In the genomic region with DNA sequence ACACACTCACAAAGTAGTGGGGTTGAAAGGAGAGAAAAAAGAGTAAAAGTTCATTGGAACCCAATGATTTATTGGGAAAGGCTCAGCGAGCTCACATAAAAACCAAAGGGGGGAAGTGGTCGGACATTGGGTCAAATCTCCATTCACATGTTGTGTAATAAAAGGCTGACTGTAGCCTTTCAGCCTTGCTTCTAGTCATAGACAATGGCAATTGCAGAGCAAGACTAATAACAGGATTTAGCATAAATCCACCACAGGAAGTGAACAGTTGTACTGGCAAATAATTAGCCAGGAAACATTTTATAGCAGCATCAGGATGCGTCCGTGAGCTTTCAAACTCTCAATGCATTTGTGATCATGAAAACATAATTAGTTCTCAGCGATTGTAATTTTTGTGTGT, we compare ENCODE assay signal across 8 cellular contexts.
A peak's percentile ranks its signal among the peaks of the same experiment; 100 is the strongest.
DNase-seq lines count a peak whose midpoint lies in the region; ATAC-seq, FAIRE-seq and TF ChIP-seq lines count a peak whose summit lies in the region.

No MANE protein-coding gene starts in this region.

- intact Hi-C loops in natural killer cell (cut with micrococcal nuclease) = no loop called here

- H3K36me3 ChIP-seq in H1 (ENCODE audit: control insufficient read depth in 2 of 4, insufficient read depth in 4 of 4, low read length in 3 of 4) (no peaks in the 10 kb centered on the region), brain microvascular endothelial cell (replicated peaks) (no peaks in the 10 kb centered on the region)

- no peak overlapping the region for H3K4ac ChIP-seq in H1 (replicated peaks; ENCODE audit: insufficient read length, low read depth, low read length)

- ATAC-seq in natural killer cell treated with Interleukin-12 subunit alpha and Interleukin-12 subunit beta and Interleukin-15 and Interleukin-18, amount 100 ng/mL, for 72 hours = peak; percentile 38 to 55
- ATAC-seq in natural killer cell = no peak

- H3K18ac ChIP-seq in H1 (ENCODE audit: extremely low read depth, low read length) = no peak overlapping the region

- peaks cover 9 to 11% of the 10 kb centered on the region in 2 donors for H3K27me3 Mint-ChIP-seq in natural killer cell treated with Interleukin-12 subunit alpha and Interleukin-12 subunit beta and Interleukin-15 and Interleukin-18, amount 100 ng/mL, for 72 hours
- peaks cover 3 to 5% of the 10 kb centered on the region in 2 donors for H3K27me3 Mint-ChIP-seq in natural killer cell (ENCODE audit: low read depth in 2 of 2)

- H3K4me1 ChIP-seq in H1 (replicated peaks in 1 of 4; ENCODE audit: control insufficient read depth in 3 of 4, insufficient read depth in 4 of 4, low read length in 3 of 4) = no peaks in the 10 kb centered on the region

- H3K27me3 ChIP-seq in H1 (replicated peaks in 1 of 4; ENCODE audit: control insufficient read depth in 3 of 4, extremely low read depth in 1 of 4, insufficient read depth in 3 of 4, low read length in 3 of 4) (no peaks in the 10 kb centered on the region), brain microvascular endothelial cell (replicated peaks) (no peaks in the 10 kb centered on the region)

- H4K8ac ChIP-seq in H1 (ENCODE audit: extremely low read depth, insufficient read depth, low read length) = no peak overlapping the region

- no peak overlapping the region for H4K91ac ChIP-seq in H1 (replicated peaks; ENCODE audit: insufficient read length, low read length)

- TF ChIP-seq RAD21 in H1 (IDR thresholded peaks at IDR 0.05 in 1 of 2, conservative IDR thresholded peaks at IDR 0.05 in 1 of 2; ENCODE audit: low read depth in 2 of 2, low read length in 2 of 2) = no peak

- no peaks in the 10 kb centered on the region for H3K9me3 ChIP-seq in H1 (ENCODE audit: insufficient read depth in 2 of 2, low read depth in 1 of 2, low read length in 1 of 2)

- H2BK5ac ChIP-seq in H1 (ENCODE audit: low read depth, low read length) = no peak overlapping the region

- no peak overlapping the region for H2BK12ac ChIP-seq in H1 (ENCODE audit: low read depth, low read length)

- H2AK5ac ChIP-seq in H1 (ENCODE audit: low read depth, low read length) = no peak overlapping the region

- no peak for TF ChIP-seq EP300 in H1 (IDR thresholded peaks at IDR 0.05; ENCODE audit: borderline replicate concordance in 1 of 2, low read depth in 2 of 2, low read length in 2 of 2)

- no peak for DNase-seq in natural killer cell treated with Interleukin-12 subunit alpha and Interleukin-12 subunit beta and Interleukin-15 and Interleukin-18, amount 100 ng/mL, for 72 hours (ENCODE audit: low spot score)
- no peak for DNase-seq in natural killer cell
- peak; percentile 14 for DNase-seq in HuH-7 (ENCODE audit: low spot score)
- DNase-seq in H1 (ENCODE audit: low read depth in 1 of 2, low spot score in 2 of 2) = no peak
- DNase-seq in COLO668 (lab: John Stamatoyannopoulos, UW; ENCODE audit: unreplicated experiment) = no peak
- DNase-seq in activated CD4-positive, alpha-beta T cell treated with anti-CD3 and anti-CD28 coated beads, Interleukin-2, amount 50 U/mL, for 4 hours = no peak
- no peak for DNase-seq in brain microvascular endothelial cell
- no peak for DNase-seq in nucleus accumbens (lab: John Stamatoyannopoulos, UW)

- H3K79me2 ChIP-seq in H1 (ENCODE audit: control insufficient read depth in 1 of 2, insufficient read depth in 2 of 2, low read length in 2 of 2) = no peaks in the 10 kb centered on the region

- no peak overlapping the region for H2BK120ac ChIP-seq in H1 (replicated peaks; ENCODE audit: low read depth, low read length)

- no peak overlapping the region for H3K4me3 ChIP-seq in H1 (ENCODE audit: extremely low read depth in 1 of 4, insufficient read depth in 2 of 4, low read depth in 3 of 4, low read length in 4 of 4)
- no peak overlapping the region for H3K4me3 ChIP-seq in brain microvascular endothelial cell (ENCODE audit: low read depth, low read length)

- H3K4me3 Mint-ChIP-seq in natural killer cell treated with Interleukin-12 subunit alpha and Interleukin-12 subunit beta and Interleukin-15 and Interleukin-18, amount 100 ng/mL, for 72 hours = no peak overlapping the region
- no peak overlapping the region for H3K4me3 Mint-ChIP-seq in natural killer cell

- no peak overlapping the region for H3K14ac ChIP-seq in H1 (ENCODE audit: insufficient read length)

- H3K4me2 ChIP-seq in H1 (ENCODE audit: insufficient read depth in 1 of 2, low read depth in 2 of 2, low read length in 2 of 2) = no peak overlapping the region

- no peak overlapping the region for H3K27ac Mint-ChIP-seq in natural killer cell treated with Interleukin-12 subunit alpha and Interleukin-12 subunit beta and Interleukin-15 and Interleukin-18, amount 100 ng/mL, for 72 hours
- no peak overlapping the region for H3K27ac Mint-ChIP-seq in natural killer cell

- no peak overlapping the region for H3K9ac ChIP-seq in H1 (replicated peaks in 1 of 4; ENCODE audit: extremely low read depth in 1 of 4, low read depth in 3 of 4, low read length in 3 of 4)

- POLR2A ChIA-PET in H1 (lab: Charles Lee; ENCODE audit: partially characterized antibody) = no interaction called here

- no peaks in the 10 kb centered on the region for H3K36me3 Mint-ChIP-seq in natural killer cell treated with Interleukin-12 subunit alpha and Interleukin-12 subunit beta and Interleukin-15 and Interleukin-18, amount 100 ng/mL, for 72 hours
- no peaks in the 10 kb centered on the region for H3K36me3 Mint-ChIP-seq in natural killer cell

- no peak overlapping the region for H2BK20ac ChIP-seq in H1 (ENCODE audit: low read length)

- H3K56ac ChIP-seq in H1 (replicated peaks; ENCODE audit: insufficient read length, low read depth, low read length) = no peak overlapping the region

- in situ Hi-C loops in brain microvascular endothelial cell (cut with HindIII; ENCODE audit: low pct_ligation_motif_present, low sequenced_read_pairs) = no loop called here

- H3K23me2 ChIP-seq in H1 (ENCODE audit: low read depth, low read length) = no peaks in the 10 kb centered on the region

- no peaks in the 10 kb centered on the region for H3K79me1 ChIP-seq in H1 (ENCODE audit: low read depth, low read length)

- no peaks in the 10 kb centered on the region for H4K20me1 ChIP-seq in H1 (replicated peaks in 1 of 2; ENCODE audit: control insufficient read depth in 1 of 2, insufficient read depth in 2 of 2, low read length in 2 of 2)

- no peaks in the 10 kb centered on the region for H3K9me3 Mint-ChIP-seq in natural killer cell treated with Interleukin-12 subunit alpha and Interleukin-12 subunit beta and Interleukin-15 and Interleukin-18, amount 100 ng/mL, for 72 hours
- no peaks in the 10 kb centered on the region for H3K9me3 Mint-ChIP-seq in natural killer cell

- H3K23ac ChIP-seq in H1 (ENCODE audit: insufficient read length) = no peak overlapping the region

- H3K27ac ChIP-seq in H1 (ENCODE audit: low read depth, low read length) = no peak overlapping the region
- H3K27ac ChIP-seq in brain microvascular endothelial cell = no peak overlapping the region

- peak overlapping the region; percentile 8; the same call in 1 of the 2 replicates for H2AFZ ChIP-seq in H1 (ENCODE audit: low read length)

- no peak overlapping the region for H2BK15ac ChIP-seq in H1 (ENCODE audit: low read length)

- H3K4me1 Mint-ChIP-seq in natural killer cell treated with Interleukin-12 subunit alpha and Interleukin-12 subunit beta and Interleukin-15 and Interleukin-18, amount 100 ng/mL, for 72 hours (ENCODE audit: low read depth in 2 of 2) = peaks cover 0 to 9% of the 10 kb centered on the region in 2 donors
- H3K4me1 Mint-ChIP-seq in natural killer cell = no peaks in the 10 kb centered on the region

- TF ChIP-seq POLR2A in H1 (IDR thresholded peaks at IDR 0.05; ENCODE audit: control extremely low read depth in 1 of 2, low read depth in 2 of 2, low read length in 2 of 2) = no peak

- no peak for TF ChIP-seq CTCF in natural killer cell (IDR thresholded peaks at IDR 0.05)
- no peak for TF ChIP-seq CTCF in H1 (IDR thresholded peaks at IDR 0.05; ENCODE audit: control extremely low read depth in 1 of 3, insufficient read depth in 1 of 3, low read depth in 1 of 3, low read length in 3 of 3)
- no peak for TF ChIP-seq CTCF in brain microvascular endothelial cell (IDR thresholded peaks at IDR 0.05; ENCODE audit: low read depth, low read length, missing control alignments)

- no peak for FAIRE-seq in H1 (lab: Jason Lieb, UNC)

- CTCF ChIA-PET in H1 (lab: Charles Lee; ENCODE audit: partially characterized antibody) = interaction anchor here (1.4 to 1.5 kb wide), 2 partner anchors 13 to 16 kb away, joined by 6 to 7 read pairs; no protein-coding TSS in a partner anchor

- H4K5ac ChIP-seq in H1 (ENCODE audit: insufficient read length, low read depth, low read length) = no peak overlapping the region

- 94% methylated on average over 5 of the region's 5 CpGs; no CpG with 5 or more reads in 1 of the 2 experiments for WGBS in H1 (ENCODE audit: extremely low coverage in 1 of 2, insufficient coverage in 1 of 2, insufficient read length in 1 of 2, insufficient replicate concordance in 2 of 2, low coverage in 1 of 2, low lambda C conversion rate in 2 of 2, missing lambda C conversion rate in 1 of 2), 2 experiments

TF ChIP-seq in H1, 55 proteins besides CTCF, POLR2A, EP300 and RAD21:
- no peak for TF ChIP-seq NRF1 (IDR thresholded peaks at IDR 0.05; ENCODE audit: low read depth, low read length)
- TF ChIP-seq RXRA (IDR thresholded peaks at IDR 0.05; ENCODE audit: insufficient read depth, low read depth, low read length) = no peak
- no peak for TF ChIP-seq NANOG (IDR thresholded peaks at IDR 0.05; ENCODE audit: insufficient read depth, low read depth, low read length, poor library complexity, severe bottlenecking)

Comparison
In these comparisons a context has a peak if more than half of its experiments do, and no peak if none do; other contexts are left out.
1. ATAC-seq: peak in natural killer cell treated with Interleukin-12 subunit alpha and Interleukin-12 subunit beta and Interleukin-15 and Interleukin-18, amount 100 ng/mL, for 72 hours (2 of 2); none in natural killer cell (0 of 3).